Comparison of ENCODE assay signal across 9 cellular contexts in the genomic region with DNA sequence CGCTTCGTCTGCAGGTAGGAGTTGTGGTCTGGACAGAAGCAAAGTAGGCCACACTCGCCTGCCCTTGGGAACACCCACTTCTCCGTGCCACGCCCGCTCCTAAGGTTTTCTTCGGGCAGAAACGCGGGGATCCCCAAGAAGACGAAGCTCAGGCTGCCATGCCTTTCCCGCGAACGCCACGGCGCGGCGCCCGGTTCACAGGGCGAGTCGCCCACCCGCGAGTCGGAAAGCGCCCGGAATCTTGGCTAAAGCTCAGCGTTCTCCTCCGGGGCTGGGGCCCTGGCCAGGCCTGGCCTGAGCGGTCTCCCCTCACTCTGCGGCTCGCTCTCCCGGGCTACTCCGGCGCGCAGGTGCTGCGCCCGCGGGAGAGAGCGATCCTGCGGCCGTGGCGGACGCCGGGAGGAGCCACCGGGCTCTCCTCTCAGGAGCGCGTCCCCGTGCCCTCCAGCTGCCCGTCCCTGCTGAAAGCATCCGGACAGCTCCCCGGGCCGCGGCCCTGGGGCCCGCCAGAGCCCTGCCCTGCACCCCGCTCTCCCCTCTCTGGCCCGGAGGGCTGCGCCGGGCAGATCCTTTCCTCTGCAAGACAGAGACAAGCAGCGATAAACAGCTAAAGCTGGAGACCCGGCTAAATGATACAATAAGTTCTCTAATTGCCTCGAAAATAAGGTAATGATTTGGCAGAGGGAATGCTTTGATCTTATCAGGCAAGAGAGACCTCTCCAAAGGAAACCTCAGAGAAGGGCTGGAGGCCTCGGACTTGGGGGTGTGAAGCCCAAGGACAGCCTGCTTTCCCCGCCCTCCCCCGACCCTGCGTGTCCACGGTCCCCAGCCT. TPM values are rescaled to one million over a fixed set of nuclear protein-coding genes. Genes with fewer than 3 reads are reported as not detected.
DNase-seq lines count a peak whose midpoint lies in the region; ATAC-seq, FAIRE-seq and TF ChIP-seq lines count a peak whose summit lies in the region.
"Had no signal": no experiment of that assay in that cellular context is flagged by ENCODE, and none has a peak within 500 bp of the region (broad histone marks: within the 10 kb centered on the region; RNA-seq: fewer than 3 reads in every experiment).

No MANE protein-coding gene starts in this region.

- H3K36me3 ChIP-seq in HUES64 (ENCODE audit: insufficient read depth, low read length) (no peaks in the 10 kb centered on the region), adipocyte (ENCODE audit: control insufficient read depth, insufficient read depth, low read length, severe bottlenecking) (no peaks in the 10 kb centered on the region), pancreas (no peaks in the 10 kb centered on the region), uterus (no peaks in the 10 kb centered on the region)
- H3K36me3 ChIP-seq: neutrophil had no signal

- no peak for FAIRE-seq in pancreas (lab: Jason Lieb, UNC)

- H3K27ac ChIP-seq in HUES64 (ENCODE audit: low read depth, low read length) = no peak overlapping the region
- no peak overlapping the region for H3K27ac ChIP-seq in pancreas
- peak overlapping the region; percentile 72 to 79 for H3K27ac ChIP-seq in uterus
- H3K27ac ChIP-seq: neutrophil had no signal

- H3K4me1 ChIP-seq in HUES64 (ENCODE audit: insufficient read depth, low read length) (peaks cover 15% of the 10 kb centered on the region), adipocyte (ENCODE audit: control insufficient read depth, insufficient read depth, low read length) (peaks cover 12% of the 10 kb centered on the region), pancreas (no peaks in the 10 kb centered on the region), uterus (no peaks in the 10 kb centered on the region)

- intact Hi-C loops in cardiac septum (cut with DNase I) = loop anchor here (2.0 to 5.0 kb wide), 3 partner anchors 23 to 173 kb away; a partner anchor contains a TSS
- intact Hi-C loops in pancreas (cut with DNase I) = loop anchor here in 1 of 3 donors (10.0 kb wide), 1 partner anchor 203 kb away; a partner anchor contains a TSS
- intact Hi-C loops in uterus (cut with DNase I; ENCODE audit: low total_unique reads) = no loop called here

- H3K9me3 ChIP-seq in HUES64 (ENCODE audit: insufficient read depth, low read depth, low read length) (no peaks in the 10 kb centered on the region), adipocyte (ENCODE audit: control insufficient read depth, low read length) (no peaks in the 10 kb centered on the region), pancreas (no peaks in the 10 kb centered on the region), uterus (no peaks in the 10 kb centered on the region)
- H3K9me3 ChIP-seq: neutrophil had no signal

- H3K27me3 ChIP-seq in HUES64 (ENCODE audit: insufficient read depth, low read length) (peaks cover 80% of the 10 kb centered on the region), adipocyte (replicated peaks; ENCODE audit: control insufficient read depth, insufficient read depth, low read length) (peaks cover 15% of the 10 kb centered on the region), pancreas (no peaks in the 10 kb centered on the region), uterus (no peaks in the 10 kb centered on the region)

- DNase-seq in SW480 (ENCODE audit: low spot score) = peak; percentile 70
- DNase-seq in adipocyte (ENCODE audit: low read depth) = peak; percentile 93
- peak; percentile 84 for DNase-seq in cardiac septum (ENCODE audit: low spot score)
- peak; percentile 46 to 87 (median 68) for DNase-seq in pancreas
- DNase-seq in uterus = peak; percentile 67 to 77

- peak; percentile 83 for TF ChIP-seq CTCF in GM12873 (IDR thresholded peaks at IDR 0.05; ENCODE audit: insufficient read depth, low read depth, low read length, missing control alignments)
- peak; percentile 16 to 46 (median 40) for TF ChIP-seq CTCF in pancreas (IDR thresholded peaks at IDR 0.05)
- peak; percentile 68 to 86 (median 72) for TF ChIP-seq CTCF in uterus (IDR thresholded peaks at IDR 0.05)

- H3K4me3 ChIP-seq in HUES64 (ENCODE audit: low read length) (peak overlapping the region; percentile 53), adipocyte (ENCODE audit: low read length) (peak overlapping the region; percentile 80), pancreas (peak overlapping the region; percentile 9 to 57 (median 36)), uterus (peak overlapping the region; percentile 41 to 45)

- H3K9ac ChIP-seq in HUES64 (ENCODE audit: low read depth, low read length) = no peak overlapping the region
- H3K9ac ChIP-seq in adipocyte (ENCODE audit: low read length) = peak overlapping the region; percentile 67

- WGBS in HUES64 = 3% methylated on average over 65 of the region's 65 CpGs
- 5 to 7% methylated on average over 52 to 65 of the region's 65 CpGs for WGBS in pancreas, 2 donors

- ATAC-seq in pancreas = peak; percentile 85 to 96 (median 91)
- ATAC-seq in HG02973 (IDR thresholded peaks at IDR 0.05; ENCODE audit: unreplicated experiment) = no peak

- TF ChIP-seq POLR2A in uterus (IDR thresholded peaks at IDR 0.05) = peak in 1 of 2 donors; percentile 14

RNA-seq across cellular contexts. Expression of a gene that starts 6.7 kb away (rescaled TPM):
- polyA plus RNA-seq in HUES64 (2013, experiment 1 of 2) = 0.45 TPM
- polyA plus RNA-seq in HUES64 (2013, experiment 2 of 2) = 0.32 TPM
- total RNA-seq in cardiac septum (5.7 TPM), pancreas (1 to 10 TPM in 4 of 6 donors, under 1 TPM in 2; 0.79 to 2.7 (median 1.6) TPM), uterus (10 to 100 TPM in 2 of 4 donors, 1 to 10 TPM in 1, under 1 TPM in 1; 0.59 to 45.3 (median 9.1) TPM)
- polyA plus RNA-seq in pancreas = 1 to 10 TPM in 1 of 2 donors, under 1 TPM in 1; 0.84 to 1.6 TPM

Comparison
In these comparisons a context has a peak if more than half of its experiments do, and no peak if none do; other contexts are left out.
1. H3K27ac ChIP-seq: peak in uterus (2 of 2); none in HUES64 (single experiment) and pancreas (0 of 4).
2. Peak in every context shown above with its lines, with median percentiles within 50 percentile points of each other: CTCF ChIP-seq, H3K4me3 ChIP-seq and DNase-seq.